Comparison of ENCODE assay signal across 15 cellular contexts in the genomic region with DNA sequence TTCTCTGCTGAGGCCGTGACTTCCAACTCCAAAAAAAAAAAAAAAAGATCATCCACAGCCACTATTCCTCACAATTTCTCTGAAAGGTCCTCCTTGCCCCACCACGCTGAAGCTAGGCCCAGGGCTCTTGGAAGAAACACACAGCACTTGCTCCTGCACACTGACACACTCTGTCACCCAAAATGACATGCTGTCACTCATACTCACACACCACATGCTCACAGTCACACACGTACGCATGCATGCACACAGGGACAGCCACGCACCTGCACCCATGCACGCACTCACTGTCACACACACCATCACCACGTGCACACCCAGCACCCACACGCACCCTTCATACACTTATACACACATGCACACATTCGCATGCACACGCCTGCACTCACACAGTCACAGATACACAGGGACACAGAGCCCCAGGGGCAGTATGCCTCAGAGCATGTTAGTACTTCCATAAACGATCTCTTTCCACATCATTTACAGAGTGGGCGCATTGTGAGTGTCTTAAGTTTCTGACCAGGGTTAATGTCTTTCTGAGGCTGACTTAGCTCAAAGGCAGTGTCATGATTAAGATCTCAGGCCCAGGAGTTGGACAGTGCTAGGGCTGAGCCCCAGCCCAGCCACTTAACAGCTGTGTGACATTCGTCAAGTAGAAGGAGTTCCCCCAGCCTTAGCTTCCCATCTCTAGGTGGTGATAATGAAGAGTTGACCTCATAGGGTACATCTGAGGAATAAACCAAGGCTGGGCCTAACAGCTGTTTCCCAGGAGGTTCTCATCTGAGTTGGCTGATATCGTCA.
DNase-seq lines count a peak whose midpoint lies in the region; ATAC-seq, FAIRE-seq and TF ChIP-seq lines count a peak whose summit lies in the region.
"Had no signal": no experiment of that assay in that cellular context is flagged by ENCODE, and none has a peak within 500 bp of the region (broad histone marks: within the 10 kb centered on the region; RNA-seq: fewer than 3 reads in every experiment).

No MANE protein-coding gene starts in this region.

- peaks cover 72% of the 10 kb centered on the region for H3K79me2 ChIP-seq in osteoblast (ENCODE audit: insufficient read depth, low read length)

- H4K20me1 ChIP-seq in osteoblast (ENCODE audit: insufficient read depth, low read length), result peaks cover 54% of the 10 kb centered on the region
- H4K20me1 ChIP-seq: BLaER1 treated with 17β-estradiol and CSF1 and Interleukin-3, amounts not matched to agents 10 nM and 100 nM had no signal

- H3K27ac ChIP-seq in heart right ventricle (no peak overlapping the region), osteoblast (ENCODE audit: low read depth, low read length) (no peak overlapping the region)
- H3K27ac ChIP-seq: BLaER1 treated with 17β-estradiol and CSF1 and Interleukin-3, amounts not matched to agents 10 nM and 100 nM had no signal

- H3K36me3 Mint-ChIP-seq in brain, result no peaks in the 10 kb centered on the region

- peaks cover 0 to 2% (median 0%) of the 10 kb centered on the region in 5 experiments for H3K9me3 Mint-ChIP-seq in brain

- peak overlapping the region; percentile 56 to 93 (median 76) for H3K27ac Mint-ChIP-seq in brain

- peak; percentile 98 for FAIRE-seq in urothelium cell line (lab: Jason Lieb, UNC)

- peak; percentile 9 for DNase-seq in left ventricle myocardium superior
- DNase-seq in heart right ventricle, result no peak
- peak; percentile 37 for DNase-seq in osteoblast (ENCODE audit: insufficient read length, low spot score, missing footprints)
- DNase-seq in urothelium cell line (ENCODE audit: low spot score), result no peak
- no peak for DNase-seq in NCI-H524 treated with DMSO at 0.1 percent for 48 hours (lab: John Stamatoyannopoulos, UW)
- DNase-seq: HCEC 1CT, NCI-H2107, NCI-H446, NCI-H774, Right ventricle myocardium superior had no signal

- no peaks in the 10 kb centered on the region for H3K27me3 Mint-ChIP-seq in brain

- H3K4me1 Mint-ChIP-seq in brain, result peaks cover 76% of the 10 kb centered on the region

- no peak for TF ChIP-seq CTCF in heart right ventricle (IDR thresholded peaks at IDR 0.05)
- no peak for TF ChIP-seq CTCF in brain (conservative IDR thresholded peaks at IDR 0.05)
- no peak for TF ChIP-seq CTCF in osteoblast (IDR thresholded peaks at IDR 0.05; ENCODE audit: extremely low read depth, low read depth, low read length)

- peak overlapping the region in 2 of 5 experiments; percentile 47 to 53 for H3K4me3 Mint-ChIP-seq in brain

- H3K4me3 ChIP-seq in heart right ventricle (no peak overlapping the region), osteoblast (ENCODE audit: insufficient read depth, low read length) (no peak overlapping the region)
- H3K4me3 ChIP-seq: BLaER1 treated with 17β-estradiol and CSF1 and Interleukin-3, amounts not matched to agents 10 nM and 100 nM had no signal

- intact Hi-C loops in left ventricle myocardium superior (cut with micrococcal nuclease), result no loop called here
- intact Hi-C loops in heart right ventricle (cut with DNase I), result loop anchor here in 1 of 10 donors (5.0 kb wide), 1 partner anchor 83 kb away; no protein-coding TSS in a partner anchor

- H3K36me3 ChIP-seq in heart right ventricle, result no peaks in the 10 kb centered on the region
- H3K36me3 ChIP-seq in osteoblast (ENCODE audit: insufficient read depth, low read length), result no peaks in the 10 kb centered on the region
- H3K36me3 ChIP-seq: BLaER1 treated with 17β-estradiol and CSF1 and Interleukin-3, amounts not matched to agents 10 nM and 100 nM had no signal

- no peak overlapping the region for H2AFZ ChIP-seq in osteoblast (ENCODE audit: low read length)

- H3K27me3 ChIP-seq in heart right ventricle (no peaks in the 10 kb centered on the region), osteoblast (ENCODE audit: insufficient read depth, low read length) (no peaks in the 10 kb centered on the region)
- H3K27me3 ChIP-seq: BLaER1 treated with 17β-estradiol and CSF1 and Interleukin-3, amounts not matched to agents 10 nM and 100 nM had no signal

- H3K9me3 ChIP-seq in heart right ventricle (no peaks in the 10 kb centered on the region), osteoblast (ENCODE audit: low read depth, low read length) (no peaks in the 10 kb centered on the region)
- H3K9me3 ChIP-seq: BLaER1 treated with 17β-estradiol and CSF1 and Interleukin-3, amounts not matched to agents 10 nM and 100 nM had no signal

- no peak for ATAC-seq in left ventricle myocardium superior
- ATAC-seq in heart right ventricle, result no peak
- ATAC-seq in GM19467 (IDR thresholded peaks at IDR 0.05; ENCODE audit: unreplicated experiment), result no peak
- ATAC-seq in GM21786 (IDR thresholded peaks at IDR 0.05; ENCODE audit: unreplicated experiment), result no peak
- ATAC-seq: Panc1 had no signal

- WGBS in heart right ventricle, 2 donors, result 87 to 88% methylated on average over 14 of the region's 14 CpGs

- peak overlapping the region; percentile 42 for H3K4me2 ChIP-seq in osteoblast (ENCODE audit: insufficient read depth, low read length)

- H3K4me1 ChIP-seq in heart right ventricle (peaks cover 0 to 28% (median 10%) of the 10 kb centered on the region in 9 donors), osteoblast (ENCODE audit: insufficient read depth, low read length) (peaks cover 21% of the 10 kb centered on the region)

Comparison
In these comparisons a context has a peak if more than half of its experiments do, and no peak if none do; other contexts are left out.
1. DNase-seq: peak in left ventricle myocardium superior (single experiment) and osteoblast (single experiment); none in heart right ventricle (0 of 2), urothelium cell line (single experiment) and NCI-H524 treated with DMSO at 0.1 percent for 48 hours (single experiment).